In genomic region chr6:86487660-86488221, GRCh38 we compare ENCODE assay signal across 24 cellular contexts.
"Had no signal": no experiment of that assay in that cellular context is flagged by ENCODE, and none has a peak within 500 bp of the region (broad histone marks: within the 10 kb centered on the region; RNA-seq: fewer than 3 reads in every experiment).

No MANE protein-coding gene starts in this region.

- H3K4me3 Mint-ChIP-seq: dendritic cell treated with granulocyte-macrophage colony-stimulating factor and Interleukin-4, amounts not matched to agents 40 ng/mL and 50 ng/mL, for 4 days; effector memory CD8-positive, alpha-beta T cell; endodermal cell; mesothelial cell of epicardium had no signal

- H3K27ac Mint-ChIP-seq: dendritic cell treated with granulocyte-macrophage colony-stimulating factor and Interleukin-4, amounts not matched to agents 40 ng/mL and 50 ng/mL, for 4 days; effector memory CD8-positive, alpha-beta T cell; endodermal cell; mesothelial cell of epicardium had no signal

- H3K27me3 ChIP-seq: colonic mucosa, esophagus squamous epithelium, gastrocnemius medialis, heart right ventricle, left lung had no signal

- H3K9me3 ChIP-seq: colonic mucosa, esophagus squamous epithelium, gastrocnemius medialis, lower lobe of right lung had no signal

- ATAC-seq: effector memory CD8-positive, alpha-beta T cell; esophagus mucosa; gastrocnemius medialis; heart right ventricle; left cardiac atrium; left lung; left ventricle myocardium superior; lower lobe of right lung; mucosa of descending colon had no signal

- DNase-seq: colonic mucosa; cortex of kidney; effector CD8-positive, alpha-beta T cell; effector memory CD8-positive, alpha-beta T cell; endodermal cell; erythroblast; esophagus squamous epithelium; foreskin fibroblast; foreskin melanocyte; gastrocnemius medialis; glutamatergic neuron; head of caudate nucleus; heart right ventricle; hippocampal formation; left cardiac atrium; left lung; left ventricle myocardium superior; lower lobe of right lung; mesenchymal stem cell; mucosa of descending colon had no signal

- H3K4me3 ChIP-seq: colonic mucosa, esophagus squamous epithelium, gastrocnemius medialis, heart right ventricle, left lung, lower lobe of right lung, mucosa of descending colon had no signal

- H3K27me3 Mint-ChIP-seq: dendritic cell treated with granulocyte-macrophage colony-stimulating factor and Interleukin-4, amounts not matched to agents 40 ng/mL and 50 ng/mL, for 4 days; effector memory CD8-positive, alpha-beta T cell had no signal

- H3K36me3 ChIP-seq: colonic mucosa, esophagus squamous epithelium, gastrocnemius medialis, heart right ventricle, left lung, lower lobe of right lung had no signal

- H3K27ac ChIP-seq: colonic mucosa, epithelial cell of prostate, esophagus squamous epithelium, gastrocnemius medialis, heart right ventricle, left lung, lower lobe of right lung had no signal

- H3K4me1 ChIP-seq: colonic mucosa, esophagus squamous epithelium, gastrocnemius medialis, heart right ventricle, left lung, lower lobe of right lung had no signal

- H3K4me1 Mint-ChIP-seq: endodermal cell had no signal
